In the genomic region with DNA sequence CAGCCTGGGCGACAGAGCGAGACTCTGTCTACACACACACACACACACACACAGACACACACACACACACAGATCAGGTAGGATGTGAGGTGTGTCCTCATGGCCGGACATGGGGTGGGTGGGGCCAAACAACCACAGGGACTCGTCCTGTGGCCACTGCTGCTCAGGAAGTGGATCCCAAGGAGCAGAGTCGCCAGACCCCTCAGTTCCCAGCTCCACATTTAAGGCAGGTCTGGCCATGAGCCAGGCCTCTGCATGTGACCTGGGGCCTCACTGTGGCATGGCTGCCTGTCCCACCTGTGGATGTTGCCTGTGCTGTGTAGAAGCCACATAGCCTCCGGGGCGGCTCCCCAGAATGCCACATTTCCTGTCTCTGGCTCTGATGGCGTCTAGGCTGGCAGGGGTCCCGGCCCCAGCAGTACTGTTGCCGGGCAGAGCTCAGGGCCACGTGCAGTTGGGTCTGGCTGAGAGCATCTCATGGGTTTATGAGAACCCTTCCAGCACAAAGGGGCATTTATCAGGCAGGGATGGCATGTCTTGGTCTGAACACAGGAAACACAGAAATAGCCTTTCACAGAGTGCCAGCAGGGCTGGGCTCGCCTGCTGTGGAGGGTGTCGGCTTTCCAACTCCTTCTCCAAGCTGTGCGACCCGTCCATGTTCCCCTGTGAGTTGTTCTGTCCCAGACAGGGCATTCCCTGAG, we compare ENCODE assay signal across 8 cellular contexts. TPM values are rescaled to one million over a fixed set of nuclear protein-coding genes. Genes with fewer than 3 reads are reported as not detected.
DNase-seq lines count a peak whose midpoint lies in the region; ATAC-seq and TF ChIP-seq lines count a peak whose summit lies in the region.

No MANE protein-coding gene starts in this region.

- H3K27me3 ChIP-seq in BLaER1 (no peaks in the 10 kb centered on the region), PC-3 (ENCODE audit: low read length) (no peaks in the 10 kb centered on the region), thymus (ENCODE audit: control insufficient read depth, insufficient read depth) (no peaks in the 10 kb centered on the region), brain microvascular endothelial cell (replicated peaks) (no peaks in the 10 kb centered on the region), esophagus squamous epithelium (no peaks in the 10 kb centered on the region)

- peak; percentile 56 for ATAC-seq in PC-3

- in situ Hi-C loops in brain microvascular endothelial cell (cut with HindIII; ENCODE audit: low pct_ligation_motif_present, low sequenced_read_pairs), result no loop called here

- H3K4me1 ChIP-seq in BLaER1 (peaks cover 81% of the 10 kb centered on the region), PC-3 (ENCODE audit: insufficient read depth, low read length) (0 out of 2 replicates have a peak, but pooled peaks cover 9% of the 10 kb centered on the region), thymus (ENCODE audit: control insufficient read depth, insufficient read depth, low read length) (peaks cover 17% of the 10 kb centered on the region), esophagus squamous epithelium (peaks cover 16 to 59% (median 31%) of the 10 kb centered on the region in 3 donors)

- TF ChIP-seq CTCF in PC-3 (conservative IDR thresholded peaks at IDR 0.05; ENCODE audit: low read depth, low read length) (no peak), brain microvascular endothelial cell (IDR thresholded peaks at IDR 0.05; ENCODE audit: low read depth, low read length, missing control alignments) (no peak), esophagus squamous epithelium (IDR thresholded peaks at IDR 0.05) (no peak)

- H4K20me1 ChIP-seq in BLaER1, result no peaks in the 10 kb centered on the region
- H4K20me1 ChIP-seq in PC-3 (ENCODE audit: low read length), result no peaks in the 10 kb centered on the region

- 15% methylated on average over 15 of the region's 15 CpGs for WGBS in thymus
- WGBS in esophagus squamous epithelium, 2 donors, result 28 to 53% methylated on average over 6 to 7 of the region's 15 CpGs

- POLR2A ChIA-PET in PC-3 (lab: Charles Lee; ENCODE audit: unreplicated experiment), result no interaction called here

- TF ChIP-seq POLR2A in esophagus squamous epithelium (IDR thresholded peaks at IDR 0.05), result no peak

- no peak overlapping the region for H3K4me3 ChIP-seq in BLaER1
- H3K4me3 ChIP-seq in PC-3 (ENCODE audit: low read length), result no peak overlapping the region
- no peak overlapping the region for H3K4me3 ChIP-seq in thymus (ENCODE audit: low read length)
- no peak overlapping the region for H3K4me3 ChIP-seq in brain microvascular endothelial cell (ENCODE audit: low read depth, low read length)
- H3K4me3 ChIP-seq in esophagus squamous epithelium, result peak overlapping the region in 1 of 4 donors; percentile 1

- H3K4me2 ChIP-seq in BLaER1, result peak overlapping the region; percentile 80
- no peak overlapping the region for H3K4me2 ChIP-seq in PC-3 (ENCODE audit: low read length)

- H2AFZ ChIP-seq in PC-3 (ENCODE audit: low read length), result 0 out of 2 replicates have a peak overlapping the region, but pooled peaks have one; percentile 43

- no peaks in the 10 kb centered on the region for H3F3A ChIP-seq in PC-3 (ENCODE audit: low read length, unreplicated experiment)

- no peaks in the 10 kb centered on the region for H3K79me2 ChIP-seq in PC-3 (ENCODE audit: low read length)

- peak overlapping the region; percentile 90 for H3K27ac ChIP-seq in BLaER1
- H3K27ac ChIP-seq in PC-3 (ENCODE audit: low read length), result no peak overlapping the region
- peak overlapping the region; percentile 73 for H3K27ac ChIP-seq in thymus (ENCODE audit: low read depth)
- no peak overlapping the region for H3K27ac ChIP-seq in brain microvascular endothelial cell
- H3K27ac ChIP-seq in esophagus squamous epithelium, result peak overlapping the region in 2 of 4 donors; percentile 52 to 71

- no peak for DNase-seq in PC-3
- DNase-seq in activated gamma-delta T cell treated with Interleukin-2 at 50 U/mL for 16 hours, result peak; percentile 67
- peak; percentile 85 for DNase-seq in inferior parietal cortex (ENCODE audit: extremely low spot score)
- DNase-seq in brain microvascular endothelial cell, result no peak
- no peak for DNase-seq in esophagus squamous epithelium (lab: John Stamatoyannopoulos, UW)
- no peak for DNase-seq in COR-L47 (lab: John Stamatoyannopoulos, UW)

- H3K9me3 ChIP-seq in BLaER1, result peaks cover 38% of the 10 kb centered on the region
- H3K9me3 ChIP-seq in PC-3 (ENCODE audit: low read length), result no peaks in the 10 kb centered on the region
- H3K9me3 ChIP-seq in thymus (ENCODE audit: control insufficient read depth), result peaks cover 1% of the 10 kb centered on the region
- no peaks in the 10 kb centered on the region for H3K9me3 ChIP-seq in esophagus squamous epithelium

- intact Hi-C loops in PC-3 (cut with micrococcal nuclease), result no loop called here
- intact Hi-C loops in esophagus squamous epithelium (cut with DNase I), result no loop called here

- BruUV-seq in PC-3 (replicated peaks; lab: Mats Ljungman, UMichigan), result no TSS peak

- no peaks in the 10 kb centered on the region for H3K9me2 ChIP-seq in PC-3 (replicated peaks; ENCODE audit: low read length)

- H3K9ac ChIP-seq in BLaER1, result peak overlapping the region; percentile 71
- no peak overlapping the region for H3K9ac ChIP-seq in PC-3 (ENCODE audit: low read length)

- no peaks in the 10 kb centered on the region for H3K36me3 ChIP-seq in BLaER1
- H3K36me3 ChIP-seq in PC-3 (ENCODE audit: low read depth, low read length), result no peaks in the 10 kb centered on the region
- H3K36me3 ChIP-seq in thymus (ENCODE audit: control insufficient read depth, insufficient read depth), result no peaks in the 10 kb centered on the region
- H3K36me3 ChIP-seq in brain microvascular endothelial cell (replicated peaks), result no peaks in the 10 kb centered on the region
- H3K36me3 ChIP-seq in esophagus squamous epithelium, result no peaks in the 10 kb centered on the region

- CTCF ChIA-PET in PC-3 (lab: Charles Lee), result no interaction called here

RNA-seq across cellular contexts. Expression of a gene that starts 9.9 kb away (rescaled TPM):
- total RNA-seq in PC-3 (2014; rRNA removed) (28.8 and 30.5 TPM in 2 replicates), esophagus squamous epithelium (10 to 100 TPM; 12.6 to 61.3 (median 31.4) TPM)
- 39.4 TPM for polyA plus RNA-seq in thymus

RNA-seq across cellular contexts. Expression of a gene that starts 40.0 kb away (rescaled TPM):
- total RNA-seq in PC-3 (2014; rRNA removed) (11.7 and 15.5 TPM in 2 replicates), esophagus squamous epithelium (1 to 10 TPM in 3 of 4 donors, under 1 TPM in 1; 0.40 to 8.8 (median 5.2) TPM)
- 9.1 TPM for polyA plus RNA-seq in thymus

RNA-seq across cellular contexts. Expression of a gene that starts 48.0 kb away (rescaled TPM):
- total RNA-seq in PC-3 (2014; rRNA removed) (68.6 and 86.0 TPM in 2 replicates), esophagus squamous epithelium (10 to 100 TPM; 16.2 to 37.8 (median 29.0) TPM)
- 24.8 TPM for polyA plus RNA-seq in thymus

Comparison
In these comparisons a context has a peak if more than half of its experiments do, and no peak if none do; other contexts are left out.
1. H3K27ac ChIP-seq: peak in BLaER1 (single experiment) and thymus (single experiment); none in PC-3 (single experiment) and brain microvascular endothelial cell (single experiment).
2. DNase-seq: peak in activated gamma-delta T cell treated with Interleukin-2 at 50 U/mL for 16 hours (single experiment) and inferior parietal cortex (single experiment); none in PC-3 (single experiment), brain microvascular endothelial cell (single experiment), esophagus squamous epithelium (single experiment) and COR-L47 (single experiment).